Comparison of ENCODE assay signal across 18 cellular contexts in the genomic region with DNA sequence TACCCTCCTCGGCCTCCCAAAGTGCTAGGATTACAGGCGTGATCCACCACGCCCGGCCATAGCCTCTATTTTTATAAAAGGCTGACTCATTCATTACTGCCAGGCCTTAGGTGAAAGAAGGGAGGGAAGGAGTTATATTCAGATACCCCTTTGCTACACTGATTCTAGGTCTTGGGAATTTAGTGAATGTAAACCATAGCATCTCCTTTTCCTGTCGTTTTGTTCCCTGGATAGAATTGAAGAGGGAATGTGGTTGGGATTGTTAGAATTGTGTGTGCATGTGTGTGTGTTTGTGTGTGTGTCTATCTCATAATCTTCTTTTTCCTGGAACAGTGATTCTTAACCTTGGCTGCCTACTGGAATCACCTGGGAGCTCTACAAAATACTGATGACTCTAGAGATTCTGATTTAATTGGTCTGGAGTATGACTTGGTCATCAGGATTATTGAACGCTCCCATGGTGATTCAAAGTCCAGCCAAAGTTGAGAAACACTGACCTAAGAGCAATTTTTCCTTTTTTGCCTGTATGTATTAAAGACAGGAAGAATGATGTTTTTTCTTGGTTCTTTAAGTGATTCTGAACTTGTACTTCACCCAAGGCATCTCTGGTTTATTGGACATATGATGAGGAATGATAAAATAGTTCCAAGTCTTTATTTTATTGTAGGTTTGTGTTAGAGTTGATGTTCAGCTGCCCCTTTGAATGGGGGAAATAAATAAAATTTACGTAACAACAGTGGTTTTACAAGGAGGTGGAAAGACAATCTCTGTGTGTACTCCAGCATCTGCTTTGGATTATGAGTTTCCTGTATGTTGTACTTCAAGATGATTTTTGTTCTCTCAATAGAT. TPM values are rescaled to one million over a fixed set of nuclear protein-coding genes. Genes with fewer than 3 reads are reported as not detected.
DNase-seq lines count a peak whose midpoint lies in the region; ATAC-seq and TF ChIP-seq lines count a peak whose summit lies in the region.
"Had no signal": no experiment of that assay in that cellular context is flagged by ENCODE, and none has a peak within 500 bp of the region (broad histone marks: within the 10 kb centered on the region; RNA-seq: fewer than 3 reads in every experiment).

No MANE protein-coding gene starts in this region.

- no peak overlapping the region for H3K4me3 Mint-ChIP-seq in MCF 10A (ENCODE audit: unreplicated experiment)
- H3K4me3 Mint-ChIP-seq: natural killer cell treated with Interleukin-12 subunit alpha and Interleukin-12 subunit beta and Interleukin-15 and Interleukin-18, amount 100 ng/mL, for 72 hours; T-helper 17 cell had no signal

- TF ChIP-seq CTCF in MCF 10A (IDR thresholded peaks at IDR 0.05; ENCODE audit: unreplicated experiment) (no peak), breast epithelium (IDR thresholded peaks at IDR 0.05) (no peak), mammary epithelial cell (conservative IDR thresholded peaks at IDR 0.05 in 1 of 2, IDR thresholded peaks at IDR 0.05 in 1 of 2; ENCODE audit: extremely low read depth in 1 of 2, insufficient read depth in 1 of 2, low read depth in 1 of 2, low read length in 2 of 2) (no peak), transverse colon (IDR thresholded peaks at IDR 0.05) (no peak)

- dilution Hi-C loops in mammary epithelial cell (cut with HindIII; ENCODE audit: low sequenced_read_pairs): no loop called here

- no peak for TF ChIP-seq POLR2A in breast epithelium (IDR thresholded peaks at IDR 0.05)
- no peak for TF ChIP-seq POLR2A in transverse colon (IDR thresholded peaks at IDR 0.05)

- H3K9me3 Mint-ChIP-seq in MCF 10A (ENCODE audit: unreplicated experiment): no peaks in the 10 kb centered on the region
- H3K9me3 Mint-ChIP-seq: activated T-helper 2 cell treated with anti-CD3 and anti-CD28 coated beads, Interferon-gamma antibody, Interleukin-2, Interleukin-4, amounts not matched to agents 10 μg/mL and 5 μg/mL and 100 μg/mL, durations not matched to agents 14 hours and 24 hours and 36 hours; natural killer cell treated with Interleukin-12 subunit alpha and Interleukin-12 subunit beta and Interleukin-15 and Interleukin-18, amount 100 ng/mL, for 72 hours had no signal

- H3K27me3 ChIP-seq in breast epithelium: no peaks in the 10 kb centered on the region
- no peaks in the 10 kb centered on the region for H3K27me3 ChIP-seq in mammary epithelial cell (ENCODE audit: insufficient read depth, low read length)
- H3K27me3 ChIP-seq in transverse colon: no peaks in the 10 kb centered on the region

- peaks cover 35% of the 10 kb centered on the region for H3K36me3 Mint-ChIP-seq in MCF 10A (ENCODE audit: insufficient read depth, unreplicated experiment)

- no peaks in the 10 kb centered on the region for H4K20me1 ChIP-seq in mammary epithelial cell (ENCODE audit: insufficient read depth, low read length)

- H3K79me2 ChIP-seq in mammary epithelial cell (ENCODE audit: insufficient read depth, low read length): no peaks in the 10 kb centered on the region

- POLR2A ChIA-PET in MCF 10A (lab: Yijun Ruan, JAX): interaction anchor here (1.0 to 2.2 kb wide), 5 partner anchors 10 to 137 kb away, joined by 3 to 13 read pairs (median 9); a partner anchor contains a TSS

- H3K4me3 ChIP-seq in breast epithelium: no peak overlapping the region
- no peak overlapping the region for H3K4me3 ChIP-seq in mammary epithelial cell (replicated peaks in 1 of 3; ENCODE audit: insufficient read depth in 1 of 3, low read depth in 2 of 3, low read length in 3 of 3)
- H3K4me3 ChIP-seq in transverse colon: no peak overlapping the region
- H3K4me3 ChIP-seq: left ventricle myocardium inferior had no signal

- CTCF ChIA-PET in MCF 10A (lab: Yijun Ruan, JAX): interaction anchor here (0.6 to 8.0 kb wide), 10 partner anchors 9 to 361 kb away, joined by 3 to 149 read pairs (median 8); a partner anchor contains a TSS
- CTCF ChIA-PET in mammary epithelial cell (lab: Charles Lee; ENCODE audit: low non-redundant PET): interaction anchor here (2.0 kb wide), 1 partner anchor 121 kb away, joined by 26 read pairs; no protein-coding TSS in a partner anchor

- H2AFZ ChIP-seq in mammary epithelial cell (ENCODE audit: low read depth, low read length): no peak overlapping the region

- no peak overlapping the region for H3K27ac Mint-ChIP-seq in MCF 10A (ENCODE audit: low read depth, unreplicated experiment)
- H3K27ac Mint-ChIP-seq: activated T-helper 2 cell treated with anti-CD3 and anti-CD28 coated beads, Interferon-gamma antibody, Interleukin-2, Interleukin-4, amounts not matched to agents 10 μg/mL and 5 μg/mL and 100 μg/mL, durations not matched to agents 14 hours and 24 hours and 36 hours had no signal

- no peak for TF ChIP-seq EP300 in transverse colon (IDR thresholded peaks at IDR 0.05; ENCODE audit: low read depth)

- H3K36me3 ChIP-seq in breast epithelium (no peaks in the 10 kb centered on the region), mammary epithelial cell (ENCODE audit: insufficient read depth, low read length) (peaks cover 2% of the 10 kb centered on the region), transverse colon (peaks cover 0 to 14% (median 0%) of the 10 kb centered on the region in 4 donors)

- peaks cover 15% of the 10 kb centered on the region for H3K4me1 Mint-ChIP-seq in MCF 10A (ENCODE audit: insufficient read depth, unreplicated experiment)

- no peak overlapping the region for H3K4me2 ChIP-seq in mammary epithelial cell (ENCODE audit: insufficient read depth, low read depth, low read length)

- WGBS in mammary epithelial cell (ENCODE audit: low coverage, missing lambda C conversion rate): 78% methylated on average over 7 of the region's 7 CpGs
- 71 to 73% methylated on average over 1 to 7 of the region's 7 CpGs for WGBS in transverse colon (ENCODE audit: low coverage in 1 of 2), 2 donors

- no peak overlapping the region for H3K9ac ChIP-seq in mammary epithelial cell (ENCODE audit: insufficient read depth, low read length)

- H3K9me3 ChIP-seq in breast epithelium: no peaks in the 10 kb centered on the region
- H3K9me3 ChIP-seq in mammary epithelial cell (replicated peaks; ENCODE audit: insufficient read depth, low read length): no peaks in the 10 kb centered on the region
- H3K9me3 ChIP-seq in transverse colon: no peaks in the 10 kb centered on the region
- H3K9me3 ChIP-seq: left ventricle myocardium inferior had no signal

- intact Hi-C loops in MCF 10A (cut with micrococcal nuclease) (no loop called here), breast epithelium (cut with DNase I; ENCODE audit: low total_unique reads) (loop anchor here (10.0 kb wide), 1 partner anchor 136 kb away; a partner anchor contains a TSS), mammary epithelial cell (cut with micrococcal nuclease) (loop anchor here (2.0 kb wide), 1 partner anchor 376 kb away; a partner anchor contains a TSS), transverse colon (cut with DNase I; ENCODE audit: low total_unique reads) (loop anchor here (5.0 kb wide), 1 partner anchor 123 kb away; no protein-coding TSS in a partner anchor)

- in situ Hi-C loops in mammary epithelial cell (cut with MboI; ENCODE audit: low sequenced_read_pairs in 2 of 2): loop anchor here (5.0 kb wide), 1 partner anchor 128 kb away; no protein-coding TSS in a partner anchor
- in situ Hi-C loops in transverse colon (cut with MboI; ENCODE audit: low pct_ligation_motif_present in 1 of 4, low pct_unique_long_range_greater_than_20kb in 1 of 4, low sequenced_read_pairs in 3 of 4): loop anchor here in 3 of 4 donors (5.0 to 25.0 kb wide), 3 partner anchors 123 to 126 kb away; no protein-coding TSS in a partner anchor

- no peaks in the 10 kb centered on the region for H3K27me3 Mint-ChIP-seq in MCF 10A (ENCODE audit: insufficient read depth, unreplicated experiment)
- H3K27me3 Mint-ChIP-seq: natural killer cell treated with Interleukin-12 subunit alpha and Interleukin-12 subunit beta and Interleukin-15 and Interleukin-18, amount 100 ng/mL, for 72 hours; T-helper 17 cell had no signal

- BruUV-seq in MCF 10A (replicated peaks; lab: Mats Ljungman, UMichigan): no TSS peak
- no TSS peak for BruUV-seq in mammary epithelial cell (replicated peaks; lab: Mats Ljungman, UMichigan)

- H3K4me1 ChIP-seq in breast epithelium (no peaks in the 10 kb centered on the region), mammary epithelial cell (ENCODE audit: insufficient read depth, low read length) (peaks cover 24% of the 10 kb centered on the region), transverse colon (peaks cover 0 to 21% (median 11%) of the 10 kb centered on the region in 4 donors)

- ATAC-seq in left lobe of liver (peak; percentile 81), HG02938 (IDR thresholded peaks at IDR 0.05; ENCODE audit: unreplicated experiment) (no peak)
- ATAC-seq: natural killer cell treated with Interleukin-12 subunit alpha and Interleukin-12 subunit beta and Interleukin-15 and Interleukin-18, amount 100 ng/mL, for 72 hours; T-helper 17 cell had no signal

- DNase-seq in MCF 10A (ENCODE audit: unreplicated experiment): peak; percentile 10
- no peak for DNase-seq in breast epithelium (ENCODE audit: low spot score in 2 of 2)
- DNase-seq in mammary epithelial cell: peak; percentile 32
- DNase-seq in left lobe of liver (ENCODE audit: low spot score): no peak
- peak; percentile 26 for DNase-seq in transverse colon
- no peak for DNase-seq in stimulated activated CD4-positive, alpha-beta T cell treated with anti-CD3 and anti-CD28 coated beads, Interleukin-4, amount 100 ng/mL, for 4 hours
- DNase-seq in NCI-H2029 treated with DMSO at 0.1 percent for 48 hours (lab: John Stamatoyannopoulos, UW): no peak
- DNase-seq: activated CD4-positive, alpha-beta T cell treated with anti-CD3 and anti-CD28 coated beads, Interleukin-2, amount 50 U/mL, for 48 hours; GOT3; hypothalamus; KBM-7; left ventricle myocardium inferior; NCI-H1436 treated with DMSO at 0.1 percent for 48 hours; NCI-H524; T-helper 17 cell had no signal

- H3K27ac ChIP-seq in breast epithelium (no peak overlapping the region), mammary epithelial cell (ENCODE audit: insufficient read depth, low read depth, low read length) (no peak overlapping the region), transverse colon (peak overlapping the region in 3 of 4 donors; percentile 22 to 73 (median 52))
- H3K27ac ChIP-seq: left ventricle myocardium inferior had no signal

RNA-seq across cellular contexts. Expression of a gene that starts 37.0 kb away (rescaled TPM):
- 0.27 and 0.30 TPM in 2 replicates for total RNA-seq in MCF 10A (2022)
- 10 to 100 TPM in 1 of 3 donors, 1 to 10 TPM in 2; 5.9 to 10.5 (median 7.0) TPM for total RNA-seq in breast epithelium
- total RNA-seq in mammary epithelial cell: 1 to 10 TPM; 2.8 to 4.7 TPM
- polyA plus RNA-seq in mammary epithelial cell: 2.3 TPM
- 0.88 TPM for polyA minus RNA-seq in mammary epithelial cell
- total RNA-seq in left lobe of liver: 1.2 TPM
- 1 to 10 TPM in 2 of 4 donors, not detected in 2; 3.5 TPM for total RNA-seq in transverse colon

Comparison
In these comparisons a context has a peak if more than half of its experiments do, and no peak if none do; other contexts are left out.
1. DNase-seq: peak in MCF 10A (single experiment), mammary epithelial cell (single experiment) and transverse colon (single experiment); none in breast epithelium (0 of 2), left lobe of liver (single experiment), stimulated activated CD4-positive, alpha-beta T cell treated with anti-CD3 and anti-CD28 coated beads, Interleukin-4, amount 100 ng/mL, for 4 hours (0 of 2) and NCI-H2029 treated with DMSO at 0.1 percent for 48 hours (single experiment).
2. H3K27ac ChIP-seq: peak in transverse colon (3 of 4); none in breast epithelium (0 of 2) and mammary epithelial cell (single experiment).